ENCODE assay signal across 22 cellular contexts in genomic region chr10:119362122-119362521, GRCh38.
DNase-seq lines count a peak whose midpoint lies in the region; ATAC-seq and TF ChIP-seq lines count a peak whose summit lies in the region.
"Had no signal": no experiment of that assay in that cellular context is flagged by ENCODE, and none has a peak within 500 bp of the region (broad histone marks: within the 10 kb centered on the region; RNA-seq: fewer than 3 reads in every experiment).

No MANE protein-coding gene starts in this region.

- peaks cover 6% of the 10 kb centered on the region for H3K9me3 Mint-ChIP-seq in activated naive CD4-positive, alpha-beta T cell treated with anti-CD3 and anti-CD28 coated beads, Interleukin-2, amount 10 ng/mL, durations not matched to agents 7 days and 5 days
- H3K9me3 Mint-ChIP-seq: IgD-negative memory B cell; stimulated activated naive CD8-positive, alpha-beta T cell treated with anti-CD3 and anti-CD28 coated beads, Interleukin-15, Interleukin-2, amounts not matched to agents 100 ng/mL and 50 ng/mL, for 24 hours had no signal

- intact Hi-C loops in left ventricle myocardium superior (cut with micrococcal nuclease): no loop called here
- intact Hi-C loops in ovary (cut with DNase I): loop anchor here in 2 of 4 donors (10.0 kb wide), 1 partner anchor 157 kb away; the partner anchor contains the start of gene GRK5 (in 2 of the 2)

- peaks cover 18% of the 10 kb centered on the region for H3K36me3 Mint-ChIP-seq in activated naive CD4-positive, alpha-beta T cell treated with anti-CD3 and anti-CD28 coated beads, Interleukin-2, amount 10 ng/mL, durations not matched to agents 7 days and 5 days

- no peak overlapping the region for H3K4me3 Mint-ChIP-seq in activated naive CD4-positive, alpha-beta T cell treated with anti-CD3 and anti-CD28 coated beads, Interleukin-2, amount 10 ng/mL, durations not matched to agents 7 days and 5 days
- H3K4me3 Mint-ChIP-seq: CD4-positive, CD25-positive, alpha-beta regulatory T cell; IgD-negative memory B cell; stimulated activated naive CD8-positive, alpha-beta T cell treated with anti-CD3 and anti-CD28 coated beads, Interleukin-15, Interleukin-2, amounts not matched to agents 100 ng/mL and 50 ng/mL, for 24 hours had no signal

- peaks cover 11% of the 10 kb centered on the region for H3K9me3 ChIP-seq in BLaER1
- H3K9me3 ChIP-seq in adipocyte (ENCODE audit: control insufficient read depth, low read length): no peaks in the 10 kb centered on the region
- H3K9me3 ChIP-seq in ovary: no peaks in the 10 kb centered on the region
- H3K9me3 ChIP-seq: body of pancreas, HAP-1, left lung had no signal

- CTCF ChIA-PET in activated naive CD4-positive, alpha-beta T cell treated with anti-CD3 and anti-CD28 coated beads, Interleukin-2, amount 10 ng/mL, durations not matched to agents 7 days and 5 days (lab: Charles Lee): no interaction called here

- peak; percentile 39 for ATAC-seq in left ventricle myocardium superior
- ATAC-seq in HG02759 (IDR thresholded peaks at IDR 0.05; ENCODE audit: unreplicated experiment): no peak
- ATAC-seq: activated CD4-positive, CD25-positive, alpha-beta regulatory T cell treated with anti-CD3 and anti-CD28 coated beads, Interleukin-2, amount 50 U/mL, for 24 hours; activated naive CD4-positive, alpha-beta T cell treated with anti-CD3 and anti-CD28 coated beads, Interleukin-2, amount 50 U/mL, for 72 hours; body of pancreas; left lung had no signal

- WGBS in ovary, 3 donors: 42 to 58% (median 52%) methylated on average over 3 of the region's 3 CpGs

- peak overlapping the region; percentile 1 for H3K4me2 ChIP-seq in BLaER1

- H3K36me3 ChIP-seq in BLaER1 (no peaks in the 10 kb centered on the region), adipocyte (ENCODE audit: control insufficient read depth, insufficient read depth, low read length, severe bottlenecking) (no peaks in the 10 kb centered on the region), ovary (no peaks in the 10 kb centered on the region)
- H3K36me3 ChIP-seq: HAP-1, left lung had no signal

- DNase-seq in adipocyte (ENCODE audit: low read depth) (peak; percentile 34), left ventricle myocardium superior (no peak), ovary (peak in 1 of 5 donors; percentile 66), mesenteric fat pad (ENCODE audit: low spot score) (no peak)
- DNase-seq in activated naive CD4-positive, alpha-beta T cell treated with anti-CD3 and anti-CD28 coated beads, Interleukin-2, amount 10 ng/mL, durations not matched to agents 7 days and 5 days: no peak
- no peak for DNase-seq in activated T-cell treated with anti-CD3 and anti-CD28 coated beads, Interleukin-2, amount 50 U/mL, for 48 hours
- DNase-seq: ACHN; body of pancreas; CD4-positive, CD25-positive, alpha-beta regulatory T cell; left lung; NCI-H187 treated with DMSO at 0.1 percent for 48 hours; NCI-H2227 treated with DMSO at 0.1 percent for 48 hours; T-helper 9 cell had no signal

- H3K4me3 ChIP-seq in BLaER1: no peak overlapping the region
- no peak overlapping the region for H3K4me3 ChIP-seq in adipocyte (ENCODE audit: low read length)
- no peak overlapping the region for H3K4me3 ChIP-seq in ovary
- H3K4me3 ChIP-seq: body of pancreas, coronary artery, HAP-1, left lung, SK-N-MC had no signal

- TF ChIP-seq CTCF in ovary (IDR thresholded peaks at IDR 0.05): no peak

- H3K27me3 ChIP-seq in BLaER1: no peaks in the 10 kb centered on the region
- H3K27me3 ChIP-seq in adipocyte (replicated peaks; ENCODE audit: control insufficient read depth, insufficient read depth, low read length): no peaks in the 10 kb centered on the region
- no peaks in the 10 kb centered on the region for H3K27me3 ChIP-seq in ovary
- H3K27me3 ChIP-seq: body of pancreas, left lung had no signal

- peaks cover 18% of the 10 kb centered on the region for H3K4me1 Mint-ChIP-seq in activated naive CD4-positive, alpha-beta T cell treated with anti-CD3 and anti-CD28 coated beads, Interleukin-2, amount 10 ng/mL, durations not matched to agents 7 days and 5 days

- H3K9ac ChIP-seq in BLaER1: no peak overlapping the region
- no peak overlapping the region for H3K9ac ChIP-seq in adipocyte (ENCODE audit: low read length)

- H3K27ac ChIP-seq in BLaER1 (no peak overlapping the region), ovary (peak overlapping the region in 1 of 2 donors; percentile 34)
- H3K27ac ChIP-seq: body of pancreas, left lung, SK-N-MC had no signal

- peak; percentile 21 for TF ChIP-seq EP300 in ovary (IDR thresholded peaks at IDR 0.05)

- no peak for TF ChIP-seq POLR2A in ovary (IDR thresholded peaks at IDR 0.05)

- H3K4me1 ChIP-seq in BLaER1 (peaks cover 49% of the 10 kb centered on the region), adipocyte (ENCODE audit: control insufficient read depth, insufficient read depth, low read length) (peaks cover 31% of the 10 kb centered on the region), ovary (ENCODE audit: insufficient read depth) (peaks cover 16% of the 10 kb centered on the region)

- no peak overlapping the region for H3K27ac Mint-ChIP-seq in activated naive CD4-positive, alpha-beta T cell treated with anti-CD3 and anti-CD28 coated beads, Interleukin-2, amount 10 ng/mL, durations not matched to agents 7 days and 5 days
- H3K27ac Mint-ChIP-seq: activated naive CD4-positive, alpha-beta T cell treated with anti-CD3 and anti-CD28 coated beads, Interleukin-2, amount 50 U/mL, for 72 hours; IgD-negative memory B cell; stimulated activated naive CD8-positive, alpha-beta T cell treated with anti-CD3 and anti-CD28 coated beads, Interleukin-15, Interleukin-2, amounts not matched to agents 100 ng/mL and 50 ng/mL, for 24 hours had no signal

- no peaks in the 10 kb centered on the region for H3K27me3 Mint-ChIP-seq in activated naive CD4-positive, alpha-beta T cell treated with anti-CD3 and anti-CD28 coated beads, Interleukin-2, amount 10 ng/mL, durations not matched to agents 7 days and 5 days
- H3K27me3 Mint-ChIP-seq: CD4-positive, CD25-positive, alpha-beta regulatory T cell; IgD-negative memory B cell; stimulated activated naive CD8-positive, alpha-beta T cell treated with anti-CD3 and anti-CD28 coated beads, Interleukin-15, Interleukin-2, amounts not matched to agents 100 ng/mL and 50 ng/mL, for 24 hours had no signal

- no peaks in the 10 kb centered on the region for H4K20me1 ChIP-seq in BLaER1
